Comparison of ENCODE assay signal across 28 cellular contexts in the genomic region with DNA sequence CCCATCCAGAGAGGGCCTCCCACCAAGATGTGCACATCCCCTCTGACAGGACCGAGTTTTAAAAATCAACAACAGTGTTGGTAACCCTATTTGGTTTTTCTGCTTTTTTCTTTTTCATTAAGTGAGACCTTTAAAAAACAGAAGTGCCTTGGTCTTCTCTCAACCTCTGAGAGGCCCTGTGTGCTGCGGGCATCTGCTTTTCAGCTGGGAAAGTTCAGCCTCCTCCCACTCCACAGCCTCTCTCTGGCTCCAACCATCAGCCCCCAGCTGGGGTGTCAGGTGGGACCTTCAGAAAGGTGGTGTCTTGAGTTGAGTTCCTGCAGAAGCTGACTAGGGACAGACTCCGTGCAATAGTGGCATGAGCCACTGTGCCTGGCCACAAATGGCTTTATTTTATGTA.
"Had no signal": no experiment of that assay in that cellular context is flagged by ENCODE, and none has a peak within 500 bp of the region (broad histone marks: within the 10 kb centered on the region; RNA-seq: fewer than 3 reads in every experiment).

No MANE protein-coding gene starts in this region.

- DNase-seq: activated CD4-positive, alpha-beta memory T cell treated with anti-CD3 and anti-CD28 coated beads for 36 hours; activated CD4-positive, alpha-beta T cell treated with anti-CD3 and anti-CD28 coated beads, Interleukin-2, amount 10 ng/mL, durations not matched to agents 24 days and 14 days; activated CD4-positive, CD25-positive, alpha-beta regulatory T cell treated with anti-CD3 and anti-CD28 coated beads, Interleukin-2, amount 50 U/mL, for 72 hours; activated CD8-positive, alpha-beta memory T cell treated with anti-CD3 and anti-CD28 coated beads, Interleukin-2, amount 50 U/mL, for 4 hours; activated effector memory CD4-positive, alpha-beta T cell treated with anti-CD3 and anti-CD28 coated beads, Interleukin-2, amount 50 U/mL, for 16 hours; activated naive CD4-positive, alpha-beta T cell treated with anti-CD3 and anti-CD28 coated beads for 36 hours; activated naive CD8-positive, alpha-beta T cell treated with anti-CD3 and anti-CD28 coated beads for 36 hours; activated T-cell treated with anti-CD3 and anti-CD28 coated beads, Interleukin-2, amount 50 U/mL, for 1 hour; adrenal gland; aorta; body of pancreas; effector memory CD4-positive, alpha-beta T cell; gastrocnemius medialis; glutamatergic neuron; islet precursor cell; left ventricle myocardium inferior; mesendoderm; spleen; stimulated activated CD4-positive, alpha-beta T cell treated with anti-CD3 and anti-CD28 coated beads, Interleukin-2, amount 100 ng/mL, for 48 hours; uterus; WERI-Rb-1 had no signal

- H3K27ac ChIP-seq: adrenal gland, body of pancreas, gastrocnemius medialis, left ventricle myocardium inferior, right atrium auricular region, thoracic aorta, uterus, WERI-Rb-1 had no signal

- ATAC-seq: body of pancreas; gastrocnemius medialis; natural killer cell treated with Interleukin-12 subunit alpha and Interleukin-12 subunit beta and Interleukin-15 and Interleukin-18, amount 100 ng/mL, for 72 hours had no signal

- H3K27me3 ChIP-seq: adrenal gland, body of pancreas, gastrocnemius medialis, right atrium auricular region, spleen, uterus had no signal

- H3K27ac Mint-ChIP-seq: activated CD4-positive, alpha-beta memory T cell treated with anti-CD3 and anti-CD28 coated beads for 36 hours; activated CD4-positive, alpha-beta T cell treated with anti-CD3 and anti-CD28 coated beads, Interleukin-2, amount 10 ng/mL, durations not matched to agents 24 days and 14 days; activated naive CD4-positive, alpha-beta T cell treated with anti-CD3 and anti-CD28 coated beads for 36 hours; activated naive CD8-positive, alpha-beta T cell treated with anti-CD3 and anti-CD28 coated beads for 36 hours; activated T-helper 1 cell treated with anti-CD3 and anti-CD28 coated beads, Interleukin-12 subunit alpha, Interleukin-12 subunit beta, Interleukin-2, Interleukin-4 antibody, amounts not matched to agents 30 ng/mL and 10 ng/mL and 1 ng/mL, durations not matched to agents 14 hours and 24 hours and 36 hours; natural killer cell treated with Interleukin-12 subunit alpha and Interleukin-12 subunit beta and Interleukin-15 and Interleukin-18, amount 100 ng/mL, for 72 hours; stimulated activated naive CD8-positive, alpha-beta T cell treated with anti-CD3 and anti-CD28 coated beads, Interleukin-15, Interleukin-2, amounts not matched to agents 100 ng/mL and 50 ng/mL, for 24 hours; type B pancreatic cell had no signal

- H3K36me3 ChIP-seq: adrenal gland, gastrocnemius medialis, left ventricle myocardium inferior, right atrium auricular region, spleen, thoracic aorta, uterus, WERI-Rb-1 had no signal

- H3K9me3 Mint-ChIP-seq: activated CD4-positive, alpha-beta memory T cell treated with anti-CD3 and anti-CD28 coated beads for 36 hours; activated CD4-positive, alpha-beta T cell treated with anti-CD3 and anti-CD28 coated beads, Interleukin-2, amount 10 ng/mL, durations not matched to agents 24 days and 14 days; activated naive CD4-positive, alpha-beta T cell treated with anti-CD3 and anti-CD28 coated beads for 36 hours; activated naive CD8-positive, alpha-beta T cell treated with anti-CD3 and anti-CD28 coated beads for 36 hours; activated T-helper 1 cell treated with anti-CD3 and anti-CD28 coated beads, Interleukin-12 subunit alpha, Interleukin-12 subunit beta, Interleukin-2, Interleukin-4 antibody, amounts not matched to agents 30 ng/mL and 10 ng/mL and 1 ng/mL, durations not matched to agents 14 hours and 24 hours and 36 hours; natural killer cell treated with Interleukin-12 subunit alpha and Interleukin-12 subunit beta and Interleukin-15 and Interleukin-18, amount 100 ng/mL, for 72 hours; stimulated activated naive CD8-positive, alpha-beta T cell treated with anti-CD3 and anti-CD28 coated beads, Interleukin-15, Interleukin-2, amounts not matched to agents 100 ng/mL and 50 ng/mL, for 24 hours; type B pancreatic cell had no signal

- H3K4me3 ChIP-seq: adrenal gland, body of pancreas, gastrocnemius medialis, left ventricle myocardium inferior, lung, right atrium auricular region, spleen, thoracic aorta, uterus had no signal

- H3K36me3 Mint-ChIP-seq: activated CD4-positive, alpha-beta memory T cell treated with anti-CD3 and anti-CD28 coated beads for 36 hours; activated naive CD8-positive, alpha-beta T cell treated with anti-CD3 and anti-CD28 coated beads for 36 hours; natural killer cell treated with Interleukin-12 subunit alpha and Interleukin-12 subunit beta and Interleukin-15 and Interleukin-18, amount 100 ng/mL, for 72 hours; type B pancreatic cell had no signal

- H3K9me3 ChIP-seq: adrenal gland, gastrocnemius medialis, right atrium auricular region, thoracic aorta, uterus had no signal

- H3K4me1 ChIP-seq: adrenal gland, body of pancreas, right atrium auricular region, uterus had no signal

- H3K27me3 Mint-ChIP-seq: activated CD4-positive, alpha-beta memory T cell treated with anti-CD3 and anti-CD28 coated beads for 36 hours; activated CD4-positive, alpha-beta T cell treated with anti-CD3 and anti-CD28 coated beads, Interleukin-2, amount 10 ng/mL, durations not matched to agents 24 days and 14 days; activated naive CD8-positive, alpha-beta T cell treated with anti-CD3 and anti-CD28 coated beads for 36 hours; natural killer cell treated with Interleukin-12 subunit alpha and Interleukin-12 subunit beta and Interleukin-15 and Interleukin-18, amount 100 ng/mL, for 72 hours; stimulated activated naive CD8-positive, alpha-beta T cell treated with anti-CD3 and anti-CD28 coated beads, Interleukin-15, Interleukin-2, amounts not matched to agents 100 ng/mL and 50 ng/mL, for 24 hours; type B pancreatic cell had no signal

- H3K4me3 Mint-ChIP-seq: activated CD4-positive, alpha-beta memory T cell treated with anti-CD3 and anti-CD28 coated beads for 36 hours; activated CD4-positive, alpha-beta T cell treated with anti-CD3 and anti-CD28 coated beads, Interleukin-2, amount 10 ng/mL, durations not matched to agents 24 days and 14 days; activated naive CD4-positive, alpha-beta T cell treated with anti-CD3 and anti-CD28 coated beads for 36 hours; activated naive CD8-positive, alpha-beta T cell treated with anti-CD3 and anti-CD28 coated beads for 36 hours; activated T-helper 1 cell treated with anti-CD3 and anti-CD28 coated beads, Interleukin-12 subunit alpha, Interleukin-12 subunit beta, Interleukin-2, Interleukin-4 antibody, amounts not matched to agents 30 ng/mL and 10 ng/mL and 1 ng/mL, durations not matched to agents 14 hours and 24 hours and 36 hours; natural killer cell treated with Interleukin-12 subunit alpha and Interleukin-12 subunit beta and Interleukin-15 and Interleukin-18, amount 100 ng/mL, for 72 hours; stimulated activated naive CD8-positive, alpha-beta T cell treated with anti-CD3 and anti-CD28 coated beads, Interleukin-15, Interleukin-2, amounts not matched to agents 100 ng/mL and 50 ng/mL, for 24 hours; type B pancreatic cell had no signal
